Comparison of ENCODE assay signal across 18 cellular contexts in genomic region chr13:112143753-112144615, GRCh38.
"Had no signal": no experiment of that assay in that cellular context is flagged by ENCODE, and none has a peak within 500 bp of the region (broad histone marks: within the 10 kb centered on the region; RNA-seq: fewer than 3 reads in every experiment).

No MANE protein-coding gene starts in this region.

- H3K4me1 Mint-ChIP-seq: immature natural killer cell, WTC11 had no signal

- H3K4me3 ChIP-seq: psoas muscle, testis, vagina had no signal

- DNase-seq: activated CD4-positive, alpha-beta T cell treated with anti-CD3 and anti-CD28 coated beads for 48 hours; activated CD8-positive, alpha-beta memory T cell treated with anti-CD3 and anti-CD28 coated beads, Interleukin-2, amount 50 U/mL, for 48 hours; activated CD8-positive, alpha-beta T cell treated with anti-CD3 and anti-CD28 coated beads, Interleukin-2, amount 10 ng/mL, durations not matched to agents 7 days and 5 days; activated naive CD4-positive, alpha-beta T cell treated with anti-CD3 and anti-CD28 coated beads, Interleukin-2, amount 50 U/mL, for 16 hours; amniotic stem cell; brain microvascular endothelial cell; dermis blood vessel endothelial cell; glutamatergic neuron; immature natural killer cell; psoas muscle; stimulated activated naive CD8-positive, alpha-beta T cell treated with anti-CD3 and anti-CD28 coated beads, Interleukin-15, Interleukin-2, amounts not matched to agents 100 U/mL and 50 U/mL, for 24 hours; testis had no signal

- ATAC-seq: activated CD8-positive, alpha-beta T cell treated with anti-CD3 and anti-CD28 coated beads, Interleukin-2, amount 10 ng/mL, durations not matched to agents 7 days and 5 days; esophagus mucosa; psoas muscle; sciatic nerve; stimulated activated naive CD8-positive, alpha-beta T cell treated with anti-CD3 and anti-CD28 coated beads, Interleukin-15, Interleukin-2, amounts not matched to agents 100 U/mL and 50 U/mL, for 24 hours; WTC11 had no signal

- H3K36me3 Mint-ChIP-seq: immature natural killer cell had no signal

- H3K27me3 ChIP-seq: brain microvascular endothelial cell, testis, vagina had no signal

- H3K27ac Mint-ChIP-seq: activated CD8-positive, alpha-beta T cell treated with anti-CD3 and anti-CD28 coated beads, Interleukin-2, amount 10 ng/mL, durations not matched to agents 7 days and 5 days; immature natural killer cell; nephron; T-helper 1 cell treated with Interleukin-12 subunit alpha and Interleukin-12 subunit beta and Interleukin-4 antibody, amounts not matched to agents 30 μg/mL and 1 μg/mL, for 36 hours; WTC11 had no signal

- H3K36me3 ChIP-seq: brain microvascular endothelial cell, vagina had no signal

- H3K27ac ChIP-seq: brain microvascular endothelial cell, psoas muscle, testis, vagina had no signal

- H3K4me1 ChIP-seq: psoas muscle, testis, vagina had no signal

- H3K4me3 Mint-ChIP-seq: activated CD8-positive, alpha-beta T cell treated with anti-CD3 and anti-CD28 coated beads, Interleukin-2, amount 10 ng/mL, durations not matched to agents 7 days and 5 days; immature natural killer cell; nephron; T-helper 1 cell treated with Interleukin-12 subunit alpha and Interleukin-12 subunit beta and Interleukin-4 antibody, amounts not matched to agents 30 μg/mL and 1 μg/mL, for 36 hours; WTC11 had no signal

- H3K9me3 ChIP-seq: psoas muscle, testis, vagina had no signal
